In genomic region chr4:78059524-78059889, GRCh38 we compare ENCODE assay signal across 1 cellular context.
TF ChIP-seq lines count a peak whose summit lies in the region.

No MANE protein-coding gene starts in this region.

TF ChIP-seq in GM23338, 12 proteins besides CTCF, POLR2A, EP300 and RAD21 (continued from another document):
- no peak for TF ChIP-seq ZNF462 (CRISPR knock-in tag; IDR thresholded peaks at IDR 0.05)
- TF ChIP-seq EZH2phosphoT487 (IDR thresholded peaks at IDR 0.05; ENCODE audit: unreplicated experiment): no peak
- TF ChIP-seq ZNF331 (CRISPR knock-in tag; IDR thresholded peaks at IDR 0.05; ENCODE audit: low read depth): no peak
- TF ChIP-seq, protein P1, sequence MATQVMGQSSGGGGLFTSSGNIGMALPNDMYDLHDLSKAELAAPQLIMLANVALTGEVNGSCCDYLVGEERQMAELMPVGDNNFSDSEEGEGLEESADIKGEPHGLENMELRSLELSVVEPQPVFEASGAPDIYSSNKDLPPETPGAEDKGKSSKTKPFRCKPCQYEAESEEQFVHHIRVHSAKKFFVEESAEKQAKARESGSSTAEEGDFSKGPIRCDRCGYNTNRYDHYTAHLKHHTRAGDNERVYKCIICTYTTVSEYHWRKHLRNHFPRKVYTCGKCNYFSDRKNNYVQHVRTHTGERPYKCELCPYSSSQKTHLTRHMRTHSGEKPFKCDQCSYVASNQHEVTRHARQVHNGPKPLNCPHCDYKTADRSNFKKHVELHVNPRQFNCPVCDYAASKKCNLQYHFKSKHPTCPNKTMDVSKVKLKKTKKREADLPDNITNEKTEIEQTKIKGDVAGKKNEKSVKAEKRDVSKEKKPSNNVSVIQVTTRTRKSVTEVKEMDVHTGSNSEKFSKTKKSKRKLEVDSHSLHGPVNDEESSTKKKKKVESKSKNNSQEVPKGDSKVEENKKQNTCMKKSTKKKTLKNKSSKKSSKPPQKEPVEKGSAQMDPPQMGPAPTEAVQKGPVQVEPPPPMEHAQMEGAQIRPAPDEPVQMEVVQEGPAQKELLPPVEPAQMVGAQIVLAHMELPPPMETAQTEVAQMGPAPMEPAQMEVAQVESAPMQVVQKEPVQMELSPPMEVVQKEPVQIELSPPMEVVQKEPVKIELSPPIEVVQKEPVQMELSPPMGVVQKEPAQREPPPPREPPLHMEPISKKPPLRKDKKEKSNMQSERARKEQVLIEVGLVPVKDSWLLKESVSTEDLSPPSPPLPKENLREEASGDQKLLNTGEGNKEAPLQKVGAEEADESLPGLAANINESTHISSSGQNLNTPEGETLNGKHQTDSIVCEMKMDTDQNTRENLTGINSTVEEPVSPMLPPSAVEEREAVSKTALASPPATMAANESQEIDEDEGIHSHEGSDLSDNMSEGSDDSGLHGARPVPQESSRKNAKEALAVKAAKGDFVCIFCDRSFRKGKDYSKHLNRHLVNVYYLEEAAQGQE (IDR thresholded peaks at IDR 0.05; ENCODE audit: unreplicated experiment): no peak
